8 cellular contexts compared by ENCODE assay signal in the genomic region with DNA sequence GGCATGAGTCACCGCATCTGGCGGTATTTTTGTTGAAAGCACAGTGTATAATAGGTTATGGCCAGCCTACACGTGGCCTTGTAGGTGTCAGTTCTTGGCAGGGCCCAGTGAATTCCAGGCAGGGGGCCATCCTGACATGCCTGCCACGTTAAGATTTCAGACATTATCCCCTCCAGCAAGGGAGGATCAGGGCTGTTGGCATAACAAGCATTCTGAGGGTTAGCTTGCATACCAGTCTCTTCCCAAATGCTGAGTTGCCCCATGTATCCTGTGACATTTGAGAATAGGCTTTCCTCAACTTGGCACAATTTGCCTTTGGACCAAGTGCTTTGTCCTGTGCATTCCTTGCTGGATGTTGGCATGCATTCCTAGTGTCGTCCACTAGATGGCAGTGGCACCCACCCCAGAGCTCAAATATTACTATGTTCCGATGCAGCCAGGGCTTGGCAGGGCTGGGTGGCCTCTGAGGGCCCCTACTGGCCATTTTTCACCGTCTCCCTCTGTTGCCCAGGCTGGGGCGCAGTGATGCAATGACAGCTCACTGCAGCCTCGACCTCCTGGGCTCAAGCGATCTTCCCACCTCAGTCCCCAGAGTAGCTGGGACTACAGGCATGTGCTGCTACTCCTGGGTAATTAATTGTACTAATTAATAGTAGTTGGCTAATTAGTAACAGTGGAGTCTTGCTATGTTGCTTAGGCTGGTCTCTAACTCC.
DNase-seq lines count a peak whose midpoint lies in the region; ATAC-seq and TF ChIP-seq lines count a peak whose summit lies in the region.

No MANE protein-coding gene starts in this region.

- ATAC-seq in HG03060 (IDR thresholded peaks at IDR 0.05; ENCODE audit: low read depth, unreplicated experiment): peak; percentile 79
- no peak for ATAC-seq in HG02885 (IDR thresholded peaks at IDR 0.05; ENCODE audit: poor library complexity, unreplicated experiment)

- POLR2A ChIA-PET in GM10248 (lab: Yijun Ruan, JAX): interaction anchor here (0.5 kb wide), 1 partner anchor 937 kb away, joined by 5 read pairs; no protein-coding TSS in a partner anchor

- DNase-seq in GM10248 (ENCODE audit: extremely low spot score) (peak; percentile 76), NCI-H526 (lab: John Stamatoyannopoulos, UW) (peak; percentile 90 to 95), cerebellar cortex (ENCODE audit: low spot score) (peak; percentile 84), left kidney (ENCODE audit: low read depth, low spot score) (peak; percentile 93)
- peak; percentile 67 for DNase-seq in activated CD4-positive, alpha-beta T cell treated with anti-CD3 and anti-CD28 coated beads for 1 hour
- peak; percentile 68 to 70 for DNase-seq in stimulated activated CD4-positive, alpha-beta T cell treated with anti-CD3 and anti-CD28 coated beads, Interleukin-2, amount 100 ng/mL, for 48 hours

- CTCF ChIA-PET in GM10248 (lab: Yijun Ruan, JAX): interaction anchor here (0.7 to 4.8 kb wide), 22 partner anchors 10 to 598 kb away, joined by 3 to 36 read pairs (median 4); a partner anchor contains a TSS

- peak; percentile 86 for TF ChIP-seq CTCF in GM10248 (IDR thresholded peaks at IDR 0.05; ENCODE audit: control extremely low read depth, extremely low read depth, low read depth, missing control alignments)
